ENCODE assay signal across 18 cellular contexts in the genomic region with DNA sequence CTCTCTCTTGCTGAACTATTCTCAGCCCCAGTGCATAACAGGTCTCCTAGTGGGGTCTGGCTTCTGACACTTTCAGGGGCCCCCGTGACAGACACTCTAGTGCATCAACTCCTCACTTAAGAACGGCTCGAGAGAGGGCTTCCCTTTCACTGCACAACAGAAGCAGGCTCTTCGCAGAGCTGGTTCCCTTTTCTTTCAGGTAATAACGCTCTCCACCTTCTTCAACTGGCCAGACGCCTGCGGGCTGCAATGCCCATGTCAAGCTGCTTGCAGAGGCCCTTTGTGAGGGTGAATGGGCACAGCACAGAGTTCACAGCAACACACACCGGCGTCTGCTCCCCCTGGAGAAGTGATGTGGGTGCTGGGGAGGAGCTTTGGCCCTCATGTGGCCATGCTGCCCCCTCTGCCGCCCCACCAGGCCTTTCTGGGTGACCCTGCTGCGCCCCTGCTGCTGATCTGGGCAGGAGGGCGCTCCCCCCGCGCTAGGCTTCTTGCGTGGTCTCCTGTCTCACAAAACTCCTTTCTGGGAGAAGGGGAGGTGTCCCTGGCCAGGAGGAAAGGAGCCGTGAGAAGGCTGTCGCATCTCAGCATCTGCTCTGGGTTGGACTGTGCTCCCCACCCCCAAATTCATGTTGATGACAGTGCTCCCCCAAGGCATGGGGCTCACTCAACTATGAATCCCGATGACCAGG. TPM values are rescaled to one million over a fixed set of nuclear protein-coding genes. Genes with fewer than 3 reads are reported as not detected.
DNase-seq lines count a peak whose midpoint lies in the region; ATAC-seq and TF ChIP-seq lines count a peak whose summit lies in the region.
"Had no signal": no experiment of that assay in that cellular context is flagged by ENCODE, and none has a peak within 500 bp of the region (broad histone marks: within the 10 kb centered on the region; RNA-seq: fewer than 3 reads in every experiment).

No MANE protein-coding gene starts in this region.

- H3K27ac ChIP-seq in RWPE1: 0 out of 2 replicates have a peak overlapping the region, but pooled peaks have one; percentile 4
- H3K27ac ChIP-seq in naive thymus-derived CD4-positive, alpha-beta T cell (ENCODE audit: low read depth, low read length): no peak overlapping the region
- H3K27ac ChIP-seq: brain microvascular endothelial cell, dorsolateral prefrontal cortex, ovary, SK-N-MC had no signal

- H3K4me1 ChIP-seq in naive thymus-derived CD4-positive, alpha-beta T cell (ENCODE audit: control insufficient read depth in 2 of 2, insufficient read depth in 2 of 2, low read length in 2 of 2): peaks cover 25 to 26% of the 10 kb centered on the region in 2 donors

- H3K4me3 Mint-ChIP-seq in natural killer cell treated with Interleukin-12 subunit alpha and Interleukin-12 subunit beta and Interleukin-15 and Interleukin-18, amount 100 ng/mL, for 72 hours: no peak overlapping the region
- no peak overlapping the region for H3K4me3 Mint-ChIP-seq in natural killer cell
- peak overlapping the region in 5 of 10 donors; percentile 2 to 45 (median 39) for H3K4me3 Mint-ChIP-seq in naive thymus-derived CD4-positive, alpha-beta T cell
- H3K4me3 Mint-ChIP-seq in MCF 10A (ENCODE audit: unreplicated experiment): no peak overlapping the region

- DNase-seq in natural killer cell treated with Interleukin-12 subunit alpha and Interleukin-12 subunit beta and Interleukin-15 and Interleukin-18, amount 100 ng/mL, for 72 hours (ENCODE audit: low spot score): peak; percentile 41
- DNase-seq in natural killer cell: no peak
- no peak for DNase-seq in RWPE1 (ENCODE audit: low spot score)
- no peak for DNase-seq in naive thymus-derived CD4-positive, alpha-beta T cell
- no peak for DNase-seq in MCF 10A (ENCODE audit: unreplicated experiment)
- no peak for DNase-seq in SK-N-DZ (ENCODE audit: low spot score)
- DNase-seq: activated CD4-positive, alpha-beta T cell treated with anti-CD3 and anti-CD28 coated beads, Interleukin-2, amount 50 U/mL, for 4 hours; activated gamma-delta T cell treated with Interleukin-2 at 50 U/mL for 16 hours; brain microvascular endothelial cell; KBM-7; left colon; NCI-H1105; NCI-H2171 treated with DMSO at 0.1 percent for 48 hours had no signal

- no peak for ATAC-seq in natural killer cell treated with Interleukin-12 subunit alpha and Interleukin-12 subunit beta and Interleukin-15 and Interleukin-18, amount 100 ng/mL, for 72 hours
- no peak for ATAC-seq in natural killer cell
- ATAC-seq in naive thymus-derived CD4-positive, alpha-beta T cell: no peak
- no peak for ATAC-seq in GM19463 (IDR thresholded peaks at IDR 0.05; ENCODE audit: unreplicated experiment)
- ATAC-seq: left colon, Panc1 had no signal

- H3K9me3 Mint-ChIP-seq in natural killer cell treated with Interleukin-12 subunit alpha and Interleukin-12 subunit beta and Interleukin-15 and Interleukin-18, amount 100 ng/mL, for 72 hours: peaks cover 4% of the 10 kb centered on the region
- no peaks in the 10 kb centered on the region for H3K9me3 Mint-ChIP-seq in natural killer cell
- peaks cover 0 to 3% (median 0%) of the 10 kb centered on the region in 11 donors for H3K9me3 Mint-ChIP-seq in naive thymus-derived CD4-positive, alpha-beta T cell
- H3K9me3 Mint-ChIP-seq in MCF 10A (ENCODE audit: unreplicated experiment): no peaks in the 10 kb centered on the region

- CTCF ChIA-PET in RWPE1 (lab: Yijun Ruan, JAX): no interaction called here
- CTCF ChIA-PET in naive thymus-derived CD4-positive, alpha-beta T cell (lab: Charles Lee): interaction anchor here (0.6 kb wide), 1 partner anchor 22 kb away, joined by 5 read pairs; no protein-coding TSS in a partner anchor
- CTCF ChIA-PET in MCF 10A (lab: Yijun Ruan, JAX): interaction anchor here (0.7 to 0.8 kb wide), 2 partner anchors 62 to 76 kb away, joined by 3 read pairs; no protein-coding TSS in a partner anchor

- no peaks in the 10 kb centered on the region for H3K36me3 Mint-ChIP-seq in natural killer cell treated with Interleukin-12 subunit alpha and Interleukin-12 subunit beta and Interleukin-15 and Interleukin-18, amount 100 ng/mL, for 72 hours
- H3K36me3 Mint-ChIP-seq in natural killer cell: no peaks in the 10 kb centered on the region
- H3K36me3 Mint-ChIP-seq in naive thymus-derived CD4-positive, alpha-beta T cell: peaks cover 0 to 17% (median 3%) of the 10 kb centered on the region in 5 donors
- H3K36me3 Mint-ChIP-seq in MCF 10A (ENCODE audit: insufficient read depth, unreplicated experiment): peaks cover 19% of the 10 kb centered on the region

- no peak overlapping the region for H3K27ac Mint-ChIP-seq in natural killer cell treated with Interleukin-12 subunit alpha and Interleukin-12 subunit beta and Interleukin-15 and Interleukin-18, amount 100 ng/mL, for 72 hours
- H3K27ac Mint-ChIP-seq in natural killer cell: no peak overlapping the region
- peak overlapping the region in 5 of 9 donors; percentile 14 to 57 (median 38) for H3K27ac Mint-ChIP-seq in naive thymus-derived CD4-positive, alpha-beta T cell
- H3K27ac Mint-ChIP-seq in MCF 10A (ENCODE audit: low read depth, unreplicated experiment): no peak overlapping the region

- H3K36me3 ChIP-seq in naive thymus-derived CD4-positive, alpha-beta T cell (ENCODE audit: control insufficient read depth in 2 of 3, insufficient read depth in 3 of 3, low read length in 3 of 3): peaks cover 0 to 32% (median 4%) of the 10 kb centered on the region in 3 experiments
- H3K36me3 ChIP-seq: ovary had no signal

- intact Hi-C loops in natural killer cell (cut with micrococcal nuclease): no loop called here
- intact Hi-C loops in naive thymus-derived CD4-positive, alpha-beta T cell (cut with micrococcal nuclease): loop anchor here in 1 of 2 donors (10.0 kb wide), 1 partner anchor 1012 kb away; the partner anchor contains the start of gene ZDHHC11B
- intact Hi-C loops in MCF 10A (cut with micrococcal nuclease): no loop called here

- H3K27me3 Mint-ChIP-seq in natural killer cell treated with Interleukin-12 subunit alpha and Interleukin-12 subunit beta and Interleukin-15 and Interleukin-18, amount 100 ng/mL, for 72 hours: no peaks in the 10 kb centered on the region
- H3K27me3 Mint-ChIP-seq in natural killer cell (ENCODE audit: low read depth in 2 of 2) (no peaks in the 10 kb centered on the region), MCF 10A (ENCODE audit: insufficient read depth, unreplicated experiment) (no peaks in the 10 kb centered on the region)
- no peaks in the 10 kb centered on the region for H3K27me3 Mint-ChIP-seq in naive thymus-derived CD4-positive, alpha-beta T cell

- H3K4me1 Mint-ChIP-seq in natural killer cell treated with Interleukin-12 subunit alpha and Interleukin-12 subunit beta and Interleukin-15 and Interleukin-18, amount 100 ng/mL, for 72 hours (ENCODE audit: low read depth in 2 of 2): peaks cover 31 to 41% of the 10 kb centered on the region in 2 donors
- H3K4me1 Mint-ChIP-seq in natural killer cell (peaks cover 40 to 56% of the 10 kb centered on the region in 2 donors), MCF 10A (ENCODE audit: insufficient read depth, unreplicated experiment) (peaks cover 13% of the 10 kb centered on the region)
- peaks cover 41 to 63% (median 53%) of the 10 kb centered on the region in 7 donors for H3K4me1 Mint-ChIP-seq in naive thymus-derived CD4-positive, alpha-beta T cell

- POLR2A ChIA-PET in RWPE1 (lab: Yijun Ruan, JAX; ENCODE audit: low non-redundant PET): no interaction called here
- POLR2A ChIA-PET in naive thymus-derived CD4-positive, alpha-beta T cell (lab: Charles Lee): no interaction called here
- POLR2A ChIA-PET in MCF 10A (lab: Yijun Ruan, JAX): interaction anchor here (6.8 kb wide), 1 partner anchor 88 kb away, joined by 131 read pairs; the partner anchor contains the start of gene IRX4

- no peaks in the 10 kb centered on the region for H3K27me3 ChIP-seq in naive thymus-derived CD4-positive, alpha-beta T cell (ENCODE audit: control insufficient read depth in 2 of 2, insufficient read depth in 2 of 2, low read length in 2 of 2)
- H3K27me3 ChIP-seq: brain microvascular endothelial cell, dorsolateral prefrontal cortex, ovary had no signal

- H3K9me3 ChIP-seq in naive thymus-derived CD4-positive, alpha-beta T cell (ENCODE audit: control insufficient read depth in 2 of 3, low read length in 3 of 3): no peaks in the 10 kb centered on the region
- H3K9me3 ChIP-seq: ovary had no signal

- no TSS peak for BruUV-seq in MCF 10A (replicated peaks; lab: Mats Ljungman, UMichigan)

- TF ChIP-seq CTCF in natural killer cell (IDR thresholded peaks at IDR 0.05): no peak
- no peak for TF ChIP-seq CTCF in RWPE1 (conservative IDR thresholded peaks at IDR 0.05; ENCODE audit: low read depth)
- TF ChIP-seq CTCF in MCF 10A (IDR thresholded peaks at IDR 0.05; ENCODE audit: unreplicated experiment): no peak

- H3K4me3 ChIP-seq in naive thymus-derived CD4-positive, alpha-beta T cell (ENCODE audit: low read length): no peak overlapping the region
- H3K4me3 ChIP-seq: dorsolateral prefrontal cortex, ovary, SK-N-MC had no signal

RNA-seq across cellular contexts. Expression of gene MRPL36, which starts 2.4 kb away (rescaled TPM):
- total RNA-seq in natural killer cell treated with Interleukin-12 subunit alpha and Interleukin-12 subunit beta and Interleukin-15 and Interleukin-18, amount 100 ng/mL, for 72 hours: 10 to 100 TPM; 45.3 to 62.7 TPM
- 10 to 100 TPM; 14.1 to 21.2 (median 17.1) TPM for total RNA-seq in natural killer cell
- total RNA-seq in naive thymus-derived CD4-positive, alpha-beta T cell: 10 to 100 TPM; 14.1 to 52.6 (median 26.8) TPM
- 10 to 100 TPM; 69.4 to 77.5 TPM for polyA plus RNA-seq in naive thymus-derived CD4-positive, alpha-beta T cell
- 90.5 and 101 TPM in 2 replicates for total RNA-seq in MCF 10A (2022)
- polyA plus RNA-seq in SK-N-DZ (2014; cell fraction: cytosol; rRNA removed): 34.0 and 40.7 TPM in 2 replicates
- polyA plus RNA-seq in SK-N-DZ (2014; cell fraction: nucleus; rRNA removed): 30.7 and 33.6 TPM in 2 replicates

RNA-seq across cellular contexts. Expression of gene NDUFS6, which starts 4.0 kb away (rescaled TPM):
- 10 to 100 TPM; 25.3 to 35.5 TPM for total RNA-seq in natural killer cell treated with Interleukin-12 subunit alpha and Interleukin-12 subunit beta and Interleukin-15 and Interleukin-18, amount 100 ng/mL, for 72 hours
- 10 to 100 TPM; 19.2 to 25.9 (median 22.5) TPM for total RNA-seq in natural killer cell
- 10 to 100 TPM; 14.2 to 28.8 (median 15.4) TPM for total RNA-seq in naive thymus-derived CD4-positive, alpha-beta T cell
- polyA plus RNA-seq in naive thymus-derived CD4-positive, alpha-beta T cell: 10 to 100 TPM; 55.3 to 61.7 TPM
- 44.1 and 65.6 TPM in 2 replicates for total RNA-seq in MCF 10A (2022)
- 41.2 and 51.3 TPM in 2 replicates for polyA plus RNA-seq in SK-N-DZ (2014; cell fraction: cytosol; rRNA removed)
- 38.4 and 60.3 TPM in 2 replicates for polyA plus RNA-seq in SK-N-DZ (2014; cell fraction: nucleus; rRNA removed)

Comparison
In these comparisons a context has a peak if more than half of its experiments do, and no peak if none do; other contexts are left out.
1. H3K27ac Mint-ChIP-seq: peak in naive thymus-derived CD4-positive, alpha-beta T cell (5 of 9); none in natural killer cell treated with Interleukin-12 subunit alpha and Interleukin-12 subunit beta and Interleukin-15 and Interleukin-18, amount 100 ng/mL, for 72 hours (0 of 2), natural killer cell (0 of 2) and MCF 10A (single experiment).